Comparison of ENCODE assay signal across 8 cellular contexts in genomic region chr13:50081899-50082425, GRCh38.
DNase-seq lines count a peak whose midpoint lies in the region; ATAC-seq and TF ChIP-seq lines count a peak whose summit lies in the region.

No MANE protein-coding gene starts in this region.

- peak overlapping the region; percentile 19 to 93 (median 83) for H3K27ac ChIP-seq in skin epidermis

- TF ChIP-seq CTCF in WI38 (IDR thresholded peaks at IDR 0.05; ENCODE audit: low read depth, low read length) (0 out of 2 replicates have a peak, but pooled peaks have one; percentile 0), cardiac fibroblast (IDR thresholded peaks at IDR 0.05; ENCODE audit: low read depth, low read length) (no peak)

- ATAC-seq in GM18909 (IDR thresholded peaks at IDR 0.05; ENCODE audit: poor library complexity, unreplicated experiment) (peak; percentile 72), HG03159 (IDR thresholded peaks at IDR 0.05; ENCODE audit: unreplicated experiment) (peak; percentile 67)

- H3K4me3 ChIP-seq in WI38 (ENCODE audit: low read depth, low read length) = peak overlapping the region; percentile 66
- H3K4me3 ChIP-seq in cardiac fibroblast (replicated peaks in 1 of 2; ENCODE audit: low read depth in 2 of 2, low read length in 2 of 2) = peak overlapping the region; percentile 93 to 94
- H3K4me3 ChIP-seq in skin epidermis = peak overlapping the region; percentile 60 to 84 (median 80)

- DNase-seq in AG08395 (ENCODE audit: low spot score) (peak; percentile 100), NCI-H2227 (lab: John Stamatoyannopoulos, UW; ENCODE audit: unreplicated experiment) (peak; percentile 96), cardiac fibroblast (ENCODE audit: low read depth in 2 of 2) (peak; percentile 99), iPS-NIHi11 (ENCODE audit: low spot score) (peak; percentile 95)

Comparison
In these comparisons a context has a peak if more than half of its experiments do, and no peak if none do; other contexts are left out.
1. Peak in every context shown above with its lines: DNase-seq, ATAC-seq, H3K4me3 ChIP-seq and H3K27ac ChIP-seq.